Comparison of ENCODE assay signal across 1 cellular context in genomic region chr1:10540277-10541005, GRCh38.
TF ChIP-seq lines count a peak whose summit lies in the region.

No MANE protein-coding gene starts in this region.

TF ChIP-seq in HepG2, 621 proteins besides CTCF, POLR2A, EP300 and RAD21 (continued from another document):
- TF ChIP-seq ZBTB39 (CRISPR knock-in tag; IDR thresholded peaks at IDR 0.05) = no peak
TF ChIP-seq in HepG2: peak in this region for 0.
